Comparison of ENCODE assay signal across 8 cellular contexts in the genomic region with DNA sequence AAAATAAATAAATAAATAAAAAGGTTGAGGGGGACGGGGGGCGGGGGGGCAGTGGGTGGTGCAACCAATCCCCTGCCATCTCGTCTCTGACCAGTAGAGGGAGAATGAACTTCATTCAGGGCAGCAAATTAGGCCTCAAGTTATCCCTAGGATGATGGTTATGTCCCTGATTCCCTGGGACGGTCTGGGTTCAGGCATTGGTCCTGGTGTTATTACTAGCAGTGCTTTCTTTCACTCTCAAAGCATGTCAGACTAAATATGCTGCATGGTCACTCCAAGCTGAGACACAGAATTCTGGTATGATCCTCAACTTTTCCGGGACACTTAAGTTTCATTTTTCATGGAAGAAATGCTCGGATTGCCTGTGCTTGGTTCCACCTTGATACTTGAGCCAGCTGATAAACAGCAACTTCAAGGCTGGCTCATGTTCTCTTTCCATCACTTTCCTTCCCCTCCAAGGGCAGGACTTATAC. TPM values are rescaled to one million over a fixed set of nuclear protein-coding genes. Genes with fewer than 3 reads are reported as not detected.
DNase-seq lines count a peak whose midpoint lies in the region; ATAC-seq and TF ChIP-seq lines count a peak whose summit lies in the region.

No MANE protein-coding gene starts in this region.

- H3K27ac ChIP-seq in psoas muscle (no peak overlapping the region), gastrocnemius medialis (no peak overlapping the region)

- peaks cover 3% of the 10 kb centered on the region for H3K9me3 Mint-ChIP-seq in glutamatergic neuron (ENCODE audit: unreplicated experiment)

- ATAC-seq in psoas muscle (no peak), gastrocnemius medialis (no peak), GM21737 (IDR thresholded peaks at IDR 0.05; ENCODE audit: unreplicated experiment) (no peak)

- H3K27me3 Mint-ChIP-seq in glutamatergic neuron (ENCODE audit: unreplicated experiment) = peaks cover 1% of the 10 kb centered on the region

- no peaks in the 10 kb centered on the region for H3K4me1 ChIP-seq in psoas muscle
- peaks cover 0 to 2% of the 10 kb centered on the region in 2 donors for H3K4me1 ChIP-seq in gastrocnemius medialis

- no peak overlapping the region for H3K27ac Mint-ChIP-seq in glutamatergic neuron (ENCODE audit: unreplicated experiment)

- peak; percentile 42 for DNase-seq in NOMO-1 treated with DMSO at 0.1 percent for 48 hours (lab: John Stamatoyannopoulos, UW; ENCODE audit: unreplicated experiment)
- DNase-seq in NOMO-1 treated with dmso at 0.1 percent for 144 hours (lab: John Stamatoyannopoulos, UW; ENCODE audit: unreplicated experiment) = no peak
- peak; percentile 56 for DNase-seq in NB4 (ENCODE audit: low read depth)
- peak; percentile 23 to 37 for DNase-seq in activated CD4-positive, alpha-beta T cell treated with anti-CD3 and anti-CD28 coated beads, Interleukin-2, amount 50 U/mL, for 48 hours
- DNase-seq in glutamatergic neuron = peak; percentile 36
- DNase-seq in psoas muscle = no peak
- no peak for DNase-seq in gastrocnemius medialis

- H3K9me3 ChIP-seq in psoas muscle = no peaks in the 10 kb centered on the region
- H3K9me3 ChIP-seq in gastrocnemius medialis = no peaks in the 10 kb centered on the region

- intact Hi-C loops in psoas muscle (cut with DNase I) (no loop called here), gastrocnemius medialis (cut with DNase I; ENCODE audit: low total_unique reads) (no loop called here)

- no peak overlapping the region for H3K4me3 Mint-ChIP-seq in glutamatergic neuron (ENCODE audit: unreplicated experiment)

- H3K27me3 ChIP-seq in psoas muscle (ENCODE audit: insufficient read depth in 3 of 3, low read length in 2 of 3) = no peaks in the 10 kb centered on the region
- no peaks in the 10 kb centered on the region for H3K27me3 ChIP-seq in gastrocnemius medialis

- in situ Hi-C loops in gastrocnemius medialis (cut with MboI; ENCODE audit: low sequenced_read_pairs in 4 of 4) = no loop called here

- no peaks in the 10 kb centered on the region for H3K36me3 Mint-ChIP-seq in glutamatergic neuron (ENCODE audit: unreplicated experiment)

- TF ChIP-seq POLR2A in NB4 (IDR thresholded peaks at IDR 0.05; ENCODE audit: extremely low read depth, insufficient read length) (no peak), gastrocnemius medialis (IDR thresholded peaks at IDR 0.05) (no peak)

- 42 to 54% (median 54%) methylated on average over 6 of the region's 6 CpGs for WGBS in psoas muscle, 3 donors

- peaks cover 20% of the 10 kb centered on the region for H3K4me1 Mint-ChIP-seq in glutamatergic neuron (ENCODE audit: low read depth, unreplicated experiment)

- no peak overlapping the region for H3K4me3 ChIP-seq in NB4 (ENCODE audit: low read depth, low read length)
- H3K4me3 ChIP-seq in psoas muscle = no peak overlapping the region
- no peak overlapping the region for H3K4me3 ChIP-seq in gastrocnemius medialis

- TF ChIP-seq CTCF in NB4 (IDR thresholded peaks at IDR 0.05; ENCODE audit: low read depth, low read length) (peak; percentile 66), glutamatergic neuron (IDR thresholded peaks at IDR 0.05; ENCODE audit: partially characterized antibody, unreplicated experiment) (peak; percentile 95), psoas muscle (IDR thresholded peaks at IDR 0.05) (peak; percentile 61), gastrocnemius medialis (IDR thresholded peaks at IDR 0.05 in 4 of 5, conservative IDR thresholded peaks at IDR 0.05 in 1 of 5) (peak in 2 of 5 experiments; percentile 48 to 52)

- H3K36me3 ChIP-seq in psoas muscle (ENCODE audit: insufficient read depth in 1 of 2, low read depth in 1 of 2) (no peaks in the 10 kb centered on the region), gastrocnemius medialis (no peaks in the 10 kb centered on the region)

RNA-seq across cellular contexts. Expression of a gene that starts 59.4 kb away (rescaled TPM):
- total RNA-seq in glutamatergic neuron (ENCODE audit: unreplicated experiment) (38.5 TPM), psoas muscle (1 to 10 TPM; 3.6 to 8.1 (median 6.6) TPM), gastrocnemius medialis (10 to 100 TPM in 1 of 4 donors, 1 to 10 TPM in 3; 2.4 to 11.7 (median 3.6) TPM)
- polyA plus RNA-seq in psoas muscle = 1 to 10 TPM; 4.1 to 5.1 (median 4.9) TPM

Comparison
In these comparisons a context has a peak if more than half of its experiments do, and no peak if none do; other contexts are left out.
1. DNase-seq: peak in NOMO-1 treated with DMSO at 0.1 percent for 48 hours (single experiment), NB4 (single experiment), activated CD4-positive, alpha-beta T cell treated with anti-CD3 and anti-CD28 coated beads, Interleukin-2, amount 50 U/mL, for 48 hours (2 of 2) and glutamatergic neuron (single experiment); none in NOMO-1 treated with dmso at 0.1 percent for 144 hours (single experiment), psoas muscle (0 of 2) and gastrocnemius medialis (0 of 2).